10 cellular contexts compared by ENCODE assay signal in the genomic region with DNA sequence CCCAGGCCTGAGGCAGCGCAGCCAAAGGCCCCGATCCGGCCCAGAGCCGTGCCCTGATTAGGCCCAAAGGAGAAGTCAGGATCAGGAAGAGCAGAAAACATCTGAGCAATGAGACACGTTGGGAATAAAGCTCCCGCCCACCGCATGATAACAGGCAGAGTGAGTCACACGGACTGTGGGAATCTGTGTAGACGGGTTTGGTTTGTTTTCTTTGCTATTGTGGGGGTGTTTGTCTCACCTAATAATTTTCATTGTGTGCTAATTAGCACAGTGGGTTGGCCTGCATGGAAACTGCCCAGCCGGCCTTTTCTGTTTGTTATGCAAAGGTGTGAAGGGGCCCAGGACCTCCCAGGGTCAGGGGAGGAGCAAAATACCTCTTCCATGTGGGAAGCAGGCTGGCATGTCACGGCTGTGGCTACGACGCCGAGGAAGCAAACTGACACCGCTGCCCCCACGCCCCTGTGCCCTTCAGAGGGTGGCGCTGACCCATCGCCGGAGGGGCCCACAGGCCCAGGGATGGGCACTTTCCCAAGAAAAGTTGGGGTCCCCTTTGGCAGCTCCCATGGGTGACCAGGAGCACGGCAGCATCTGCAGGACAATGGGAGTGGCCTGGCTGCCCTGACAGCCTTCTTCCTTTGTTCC.
DNase-seq lines count a peak whose midpoint lies in the region; ATAC-seq, FAIRE-seq and TF ChIP-seq lines count a peak whose summit lies in the region.
"Had no signal": no experiment of that assay in that cellular context is flagged by ENCODE, and none has a peak within 500 bp of the region (broad histone marks: within the 10 kb centered on the region; RNA-seq: fewer than 3 reads in every experiment).

No MANE protein-coding gene starts in this region.

- no peak overlapping the region for H4K8ac ChIP-seq in H9 (replicated peaks; ENCODE audit: insufficient read length, low read depth, low read length)

- H4K20me1 ChIP-seq in H9 (ENCODE audit: control insufficient read depth, insufficient read depth, insufficient read length), result no peaks in the 10 kb centered on the region

- peak overlapping the region; percentile 17 for H3K14ac ChIP-seq in H9 (ENCODE audit: insufficient read depth, low read length)

- DNase-seq in H9 (no peak), astrocyte of the hippocampus (ENCODE audit: low read depth, low spot score) (peak; percentile 81), right atrium auricular region (ENCODE audit: low spot score) (peak; percentile 84), skeletal muscle cell (ENCODE audit: low read depth) (peak; percentile 53), SJCRH30 (no peak), frontal cortex (ENCODE audit: low spot score in 2 of 2) (no peak)
- DNase-seq in activated T-cell treated with anti-CD3 and anti-CD28 coated beads, Interleukin-2, amount 50 U/mL, for 48 hours, result no peak
- DNase-seq: activated CD4-positive, alpha-beta T cell treated with anti-CD3 and anti-CD28 coated beads, Interleukin-2, amount 10 ng/mL, durations not matched to agents 24 days and 14 days had no signal

- H2BK20ac ChIP-seq in H9 (ENCODE audit: low read depth, low read length, poor library complexity, severe bottlenecking), result no peak overlapping the region

- H3T11ph ChIP-seq in H9 (ENCODE audit: low read length), result no peak overlapping the region

- no peaks in the 10 kb centered on the region for H3K36me3 Mint-ChIP-seq in H9 (ENCODE audit: insufficient read depth in 1 of 3, low read depth in 3 of 3)
- H3K36me3 Mint-ChIP-seq: brain had no signal

- H2BK12ac ChIP-seq in H9 (ENCODE audit: insufficient read length, low read depth, low read length), result no peak overlapping the region

- H3K56ac ChIP-seq in H9 (ENCODE audit: insufficient read length, low read depth, low read length), result no peak overlapping the region

- no peak overlapping the region for H2BK120ac ChIP-seq in H9 (ENCODE audit: low read depth, low read length, poor library complexity, severe bottlenecking)

- no peaks in the 10 kb centered on the region for H3K23me2 ChIP-seq in H9 (ENCODE audit: insufficient read length, low read depth, low read length, poor library complexity, severe bottlenecking)

- no peaks in the 10 kb centered on the region for H3K9me3 Mint-ChIP-seq in H9
- H3K9me3 Mint-ChIP-seq: activated CD4-positive, alpha-beta T cell treated with anti-CD3 and anti-CD28 coated beads, Interleukin-2, amount 10 ng/mL, durations not matched to agents 24 days and 14 days; brain had no signal

- H3K9me3 ChIP-seq in H9 (ENCODE audit: control insufficient read depth, low read depth, low read length) (no peaks in the 10 kb centered on the region), right atrium auricular region (no peaks in the 10 kb centered on the region), SJCRH30 (replicated peaks) (no peaks in the 10 kb centered on the region)

- no peak overlapping the region for H2AK5ac ChIP-seq in H9 (ENCODE audit: insufficient read length, low read length)

- no peak overlapping the region for H2BK5ac ChIP-seq in H9 (ENCODE audit: insufficient read length, low read length)

- FAIRE-seq in frontal cortex (lab: Jason Lieb, UNC), result no peak

- H3K9ac ChIP-seq in H9 (ENCODE audit: extremely low read depth, insufficient read length, low read length), result no peak overlapping the region

- peak overlapping the region; percentile 13 for H3K18ac ChIP-seq in H9 (ENCODE audit: insufficient read length, low read depth, low read length)

- peaks cover 3% of the 10 kb centered on the region; the same call in 1 of the 2 replicates for H3K4me1 ChIP-seq in H9 (ENCODE audit: insufficient read depth, low read length)
- peaks cover 0 to 13% of the 10 kb centered on the region in 2 donors for H3K4me1 ChIP-seq in right atrium auricular region
- H3K4me1 ChIP-seq in SJCRH30, result peaks cover 16% of the 10 kb centered on the region; the same call in 1 of the 2 replicates

- ATAC-seq in HG03520 (IDR thresholded peaks at IDR 0.05; ENCODE audit: unreplicated experiment), result no peak

- H3K23ac ChIP-seq in H9 (ENCODE audit: insufficient read length, low read depth, low read length), result no peak overlapping the region

- H3K27me3 ChIP-seq in H9 (ENCODE audit: insufficient read depth, low read length) (no peaks in the 10 kb centered on the region), right atrium auricular region (no peaks in the 10 kb centered on the region), SJCRH30 (peaks cover 6% of the 10 kb centered on the region)

- no CpG with 5 or more reads among the region's 20 CpGs for WGBS in H9 (ENCODE audit: extremely low coverage, insufficient read length, low lambda C conversion rate)

- no peaks in the 10 kb centered on the region for H3K36me3 ChIP-seq in right atrium auricular region
- no peaks in the 10 kb centered on the region for H3K36me3 ChIP-seq in SJCRH30

- no peak overlapping the region for H4K91ac ChIP-seq in H9 (ENCODE audit: insufficient read length, low read depth, low read length)

- no peaks in the 10 kb centered on the region; the same call in 1 of the 2 replicates for H3K27me3 Mint-ChIP-seq in H9 (ENCODE audit: low read depth)
- H3K27me3 Mint-ChIP-seq: activated CD4-positive, alpha-beta T cell treated with anti-CD3 and anti-CD28 coated beads, Interleukin-2, amount 10 ng/mL, durations not matched to agents 24 days and 14 days; brain had no signal

- no peak overlapping the region for H3K4me3 ChIP-seq in right atrium auricular region
- H3K4me3 ChIP-seq in skeletal muscle cell (ENCODE audit: low read depth, low read length), result no peak overlapping the region
- H3K4me3 ChIP-seq in SJCRH30, result no peak overlapping the region

- H3K27ac ChIP-seq in H9 (ENCODE audit: insufficient read length, low read depth, low read length), result no peak overlapping the region
- H3K27ac ChIP-seq in right atrium auricular region, result peak overlapping the region; percentile 11 to 21
- H3K27ac ChIP-seq in SJCRH30, result no peak overlapping the region

- no peak overlapping the region for H2BK15ac ChIP-seq in H9 (ENCODE audit: low read depth, low read length)

- H3K4ac ChIP-seq in H9 (ENCODE audit: low read depth, low read length), result no peak overlapping the region

- no peaks in the 10 kb centered on the region for H3K79me2 ChIP-seq in H9 (ENCODE audit: insufficient read depth, low read length)

- H3K4me3 Mint-ChIP-seq in H9, result no peak overlapping the region; a peak in 1 of 5 replicates
- H3K4me3 Mint-ChIP-seq: activated CD4-positive, alpha-beta T cell treated with anti-CD3 and anti-CD28 coated beads, Interleukin-2, amount 10 ng/mL, durations not matched to agents 24 days and 14 days; brain had no signal

- no peaks in the 10 kb centered on the region for H3K79me1 ChIP-seq in H9 (ENCODE audit: insufficient read depth, low read depth, low read length, poor library complexity, severe bottlenecking)

- TF ChIP-seq CTCF in H9 (conservative IDR thresholded peaks at IDR 0.05) (no peak), right atrium auricular region (IDR thresholded peaks at IDR 0.05) (no peak)

- no peak overlapping the region for H4K5ac ChIP-seq in H9 (ENCODE audit: insufficient read length, low read depth, low read length)

- H2AFZ ChIP-seq in H9 (ENCODE audit: low read length), result no peak overlapping the region

- H3K27ac Mint-ChIP-seq in H9, result peak overlapping the region in 1 of 3 experiments; percentile 94; a peak in 2 of 7 replicates
- H3K27ac Mint-ChIP-seq: activated CD4-positive, alpha-beta T cell treated with anti-CD3 and anti-CD28 coated beads, Interleukin-2, amount 10 ng/mL, durations not matched to agents 24 days and 14 days had no signal

- no peak overlapping the region for H3K4me2 ChIP-seq in H9 (ENCODE audit: insufficient read depth, insufficient read length, low read length)

- peaks cover 5 to 12% of the 10 kb centered on the region in 2 experiments for H3K4me1 Mint-ChIP-seq in H9
- H3K4me1 Mint-ChIP-seq: activated CD4-positive, alpha-beta T cell treated with anti-CD3 and anti-CD28 coated beads, Interleukin-2, amount 10 ng/mL, durations not matched to agents 24 days and 14 days had no signal

Comparison
In these comparisons a context has a peak if more than half of its experiments do, and no peak if none do; other contexts are left out.
1. DNase-seq: peak in astrocyte of the hippocampus (single experiment), right atrium auricular region (single experiment) and skeletal muscle cell (single experiment); none in H9 (single experiment), activated T-cell treated with anti-CD3 and anti-CD28 coated beads, Interleukin-2, amount 50 U/mL, for 48 hours (0 of 2), SJCRH30 (0 of 2) and frontal cortex (0 of 2).
2. H3K27ac ChIP-seq: peak in right atrium auricular region (2 of 2); none in H9 (single experiment) and SJCRH30 (single experiment).